Comparison of ENCODE assay signal across 21 cellular contexts in the genomic region with DNA sequence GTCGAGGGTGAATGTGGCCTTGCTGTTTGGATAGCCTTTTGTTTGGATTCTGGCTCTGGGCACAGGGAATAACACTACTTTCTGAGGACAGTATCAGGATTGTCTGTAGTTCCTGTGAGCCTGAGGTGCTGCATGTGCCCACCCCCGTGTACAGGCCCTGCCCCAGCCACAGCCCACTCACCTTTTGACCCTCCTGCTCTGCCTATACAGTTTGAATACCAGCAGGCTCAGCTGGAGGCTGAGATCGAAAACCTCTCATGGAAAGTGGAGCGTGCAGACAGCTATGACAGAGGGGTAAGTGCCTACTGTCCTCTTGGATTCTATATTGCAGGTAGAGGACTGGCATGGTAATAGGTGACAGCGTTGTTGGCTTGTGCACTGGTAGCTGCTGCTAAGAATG. TPM values are rescaled to one million over a fixed set of nuclear protein-coding genes. Genes with fewer than 3 reads are reported as not detected.
DNase-seq lines count a peak whose midpoint lies in the region; ATAC-seq and TF ChIP-seq lines count a peak whose summit lies in the region.
"Had no signal": no experiment of that assay in that cellular context is flagged by ENCODE, and none has a peak within 500 bp of the region (broad histone marks: within the 10 kb centered on the region; RNA-seq: fewer than 3 reads in every experiment).

No MANE protein-coding gene starts in this region.

- no peaks in the 10 kb centered on the region for H3K27me3 ChIP-seq in neural progenitor cell
- H3K27me3 ChIP-seq: BE2C, SJSA1 had no signal

- H3K4me1 Mint-ChIP-seq in stimulated activated naive CD8-positive, alpha-beta T cell treated with anti-CD3 and anti-CD28 coated beads, Interleukin-15, Interleukin-2, amounts not matched to agents 100 ng/mL and 50 ng/mL, for 24 hours (ENCODE audit: low read depth) = peaks cover 2% of the 10 kb centered on the region
- no peaks in the 10 kb centered on the region for H3K4me1 Mint-ChIP-seq in chondrocyte (ENCODE audit: low read depth)
- no peaks in the 10 kb centered on the region for H3K4me1 Mint-ChIP-seq in neural progenitor cell

- DNase-seq in stimulated activated naive CD8-positive, alpha-beta T cell treated with anti-CD3 and anti-CD28 coated beads, Interleukin-15, Interleukin-2, amounts not matched to agents 100 U/mL and 50 U/mL, for 24 hours = no peak
- DNase-seq in chondrocyte (ENCODE audit: low spot score) = peak; percentile 27
- DNase-seq in neural progenitor cell (ENCODE audit: low spot score) = no peak
- DNase-seq in NCI-H128 (lab: John Stamatoyannopoulos, UW; ENCODE audit: unreplicated experiment) = no peak
- DNase-seq in Kasumi-1 (lab: John Stamatoyannopoulos, UW) = no peak
- DNase-seq: BE2C, EL, GF-D8, MM.1S, NCI-H1048, NCI-H1436, NCI-H2029, NCI-H226, NCI-H510A treated with DMSO at 0.1 percent for 48 hours, NCI-H774 had no signal

- peaks cover 2% of the 10 kb centered on the region for H3F3A ChIP-seq in neural progenitor cell (ENCODE audit: low read depth)

- H3K9ac ChIP-seq in neural progenitor cell = no peak overlapping the region

- peak overlapping the region; percentile 34 for H3K27ac Mint-ChIP-seq in stimulated activated naive CD8-positive, alpha-beta T cell treated with anti-CD3 and anti-CD28 coated beads, Interleukin-15, Interleukin-2, amounts not matched to agents 100 ng/mL and 50 ng/mL, for 24 hours
- H3K27ac Mint-ChIP-seq in chondrocyte (ENCODE audit: unreplicated experiment) (no peak overlapping the region), neural progenitor cell (peak overlapping the region; percentile 26)

- no peak overlapping the region for H2AFZ ChIP-seq in neural progenitor cell (replicated peaks)

- no peaks in the 10 kb centered on the region for H3K4me1 ChIP-seq in neural progenitor cell
- H3K4me1 ChIP-seq: BE2C, SJSA1 had no signal

- no peaks in the 10 kb centered on the region for H3K9me3 Mint-ChIP-seq in stimulated activated naive CD8-positive, alpha-beta T cell treated with anti-CD3 and anti-CD28 coated beads, Interleukin-15, Interleukin-2, amounts not matched to agents 100 ng/mL and 50 ng/mL, for 24 hours
- no peaks in the 10 kb centered on the region for H3K9me3 Mint-ChIP-seq in chondrocyte (ENCODE audit: low read depth)
- no peaks in the 10 kb centered on the region for H3K9me3 Mint-ChIP-seq in neural progenitor cell

- no peak overlapping the region for H3K4me2 ChIP-seq in neural progenitor cell

- no peak overlapping the region for H3K4me3 ChIP-seq in neural progenitor cell
- H3K4me3 ChIP-seq: K562, SJSA1 had no signal

- H3K27ac ChIP-seq in neural progenitor cell = no peak overlapping the region
- H3K27ac ChIP-seq: SJSA1 had no signal

- H3K36me3 ChIP-seq in neural progenitor cell = no peaks in the 10 kb centered on the region

- H3K79me2 ChIP-seq in neural progenitor cell (ENCODE audit: low read depth) = no peaks in the 10 kb centered on the region

- H3K9me3 ChIP-seq in neural progenitor cell (ENCODE audit: low read depth) = no peaks in the 10 kb centered on the region
- H3K9me3 ChIP-seq: BE2C, SJSA1 had no signal

- peaks cover 61% of the 10 kb centered on the region for H3K36me3 Mint-ChIP-seq in stimulated activated naive CD8-positive, alpha-beta T cell treated with anti-CD3 and anti-CD28 coated beads, Interleukin-15, Interleukin-2, amounts not matched to agents 100 ng/mL and 50 ng/mL, for 24 hours (ENCODE audit: low read depth)
- H3K36me3 Mint-ChIP-seq in chondrocyte (ENCODE audit: low read depth) = peaks cover 26% of the 10 kb centered on the region
- H3K36me3 Mint-ChIP-seq in neural progenitor cell = peaks cover 18% of the 10 kb centered on the region

- no peaks in the 10 kb centered on the region for H3K27me3 Mint-ChIP-seq in stimulated activated naive CD8-positive, alpha-beta T cell treated with anti-CD3 and anti-CD28 coated beads, Interleukin-15, Interleukin-2, amounts not matched to agents 100 ng/mL and 50 ng/mL, for 24 hours
- no peaks in the 10 kb centered on the region for H3K27me3 Mint-ChIP-seq in chondrocyte (ENCODE audit: low read depth)
- peaks cover 9% of the 10 kb centered on the region for H3K27me3 Mint-ChIP-seq in neural progenitor cell (ENCODE audit: insufficient read depth, low read depth)

- no peak for ATAC-seq in stimulated activated naive CD8-positive, alpha-beta T cell treated with anti-CD3 and anti-CD28 coated beads, Interleukin-15, Interleukin-2, amounts not matched to agents 100 U/mL and 50 U/mL, for 24 hours
- no peak for ATAC-seq in HG02870 (IDR thresholded peaks at IDR 0.05; ENCODE audit: unreplicated experiment)
- ATAC-seq: HepG2, K562, Right ventricle myocardium inferior had no signal

- no peak overlapping the region for H3K4me3 Mint-ChIP-seq in stimulated activated naive CD8-positive, alpha-beta T cell treated with anti-CD3 and anti-CD28 coated beads, Interleukin-15, Interleukin-2, amounts not matched to agents 100 ng/mL and 50 ng/mL, for 24 hours
- H3K4me3 Mint-ChIP-seq in chondrocyte (ENCODE audit: unreplicated experiment) = no peak overlapping the region
- no peak overlapping the region for H3K4me3 Mint-ChIP-seq in neural progenitor cell

- no peak for TF ChIP-seq CTCF in chondrocyte (IDR thresholded peaks at IDR 0.05)
- no peak for TF ChIP-seq CTCF in neural progenitor cell (IDR thresholded peaks at IDR 0.05)

- peaks cover 3% of the 10 kb centered on the region for H4K20me1 ChIP-seq in neural progenitor cell (ENCODE audit: low read depth)

RNA-seq across cellular contexts. Expression of a gene that starts 7.4 kb away (rescaled TPM):
- total RNA-seq in chondrocyte (25.6 to 31.0 TPM (median 26.3 TPM) in 3 replicates), neural progenitor cell (ENCODE audit: low replicate concordance) (15.3 and 34.6 TPM in 2 replicates)
- total RNA-seq: HepG2 had no signal

RNA-seq across cellular contexts. Expression of a gene that starts 24.5 kb away (rescaled TPM):
- total RNA-seq in chondrocyte = 164 to 222 TPM (median 168 TPM) in 3 replicates
- total RNA-seq in neural progenitor cell (ENCODE audit: low replicate concordance) = 131 and 215 TPM in 2 replicates

RNA-seq across cellular contexts. Expression of a gene that starts 35.7 kb away (rescaled TPM):
- 18.3 to 29.7 TPM (median 21.5 TPM) in 3 replicates for total RNA-seq in chondrocyte
- 32.9 and 57.4 TPM in 2 replicates for total RNA-seq in neural progenitor cell (ENCODE audit: low replicate concordance)

RNA-seq across cellular contexts. Expression of a gene that starts 39.2 kb away (rescaled TPM):
- total RNA-seq in chondrocyte (60.4 to 74.3 TPM (median 69.2 TPM) in 3 replicates), neural progenitor cell (ENCODE audit: low replicate concordance) (26.2 and 36.8 TPM in 2 replicates)

RNA-seq across cellular contexts. Expression of a gene that starts 46.5 kb away (rescaled TPM):
- total RNA-seq in chondrocyte = 133 to 199 TPM (median 140 TPM) in 3 replicates
- total RNA-seq in neural progenitor cell (ENCODE audit: low replicate concordance) = 271 and 313 TPM in 2 replicates
